Comparison of ENCODE assay signal across 8 cellular contexts in the genomic region with DNA sequence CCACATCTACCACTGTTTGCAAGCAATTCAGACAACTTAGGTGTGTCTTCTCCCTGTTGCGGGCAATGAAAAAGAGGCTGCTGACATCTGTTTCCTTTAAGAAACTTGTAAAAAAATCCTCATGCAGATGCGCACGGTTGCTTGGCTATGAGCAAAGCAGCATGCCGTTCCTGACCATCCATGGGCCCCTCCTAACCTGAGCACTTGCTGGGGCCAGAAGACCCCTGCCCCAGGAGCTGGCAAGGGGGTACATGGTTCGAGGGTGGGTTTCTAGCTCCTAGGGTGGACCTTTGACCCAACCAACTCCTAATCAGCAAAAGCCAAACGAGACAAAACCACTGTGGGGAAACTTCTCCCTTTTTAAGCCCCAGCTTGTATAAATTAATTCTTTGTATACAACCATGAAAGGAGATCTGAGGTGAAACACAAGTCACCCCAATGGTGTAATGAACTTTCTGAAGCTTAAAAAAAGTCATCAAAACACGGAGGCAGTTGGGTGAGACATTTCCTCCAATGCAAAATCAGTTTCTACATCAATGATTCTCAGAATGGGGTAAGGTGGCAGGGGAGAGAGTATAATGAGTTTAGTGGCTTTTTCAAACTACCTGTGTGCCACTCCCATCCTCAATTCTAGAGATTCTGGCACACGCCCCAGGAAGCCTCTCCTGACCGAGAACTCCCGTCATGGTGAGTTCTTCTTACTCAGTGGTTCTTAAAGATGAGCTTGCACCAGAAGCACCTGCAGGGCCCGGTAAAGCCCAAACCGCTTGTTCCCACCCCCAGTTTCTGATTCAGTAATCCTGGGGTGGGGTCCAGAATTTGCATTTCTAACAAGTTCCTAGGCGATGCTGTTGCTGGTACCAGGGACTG.
DNase-seq lines count a peak whose midpoint lies in the region; ATAC-seq, FAIRE-seq and TF ChIP-seq lines count a peak whose summit lies in the region.

No MANE protein-coding gene starts in this region.

- H3K27me3 Mint-ChIP-seq in central memory CD8-positive, alpha-beta T cell = peaks cover 5% of the 10 kb centered on the region

- TF ChIP-seq CTCF in GM10266 (IDR thresholded peaks at IDR 0.05; ENCODE audit: control insufficient read depth, insufficient read depth, low read depth, missing control alignments) = no peak

- no peak overlapping the region for H3K27ac Mint-ChIP-seq in central memory CD8-positive, alpha-beta T cell (ENCODE audit: low read depth)

- peak overlapping the region; percentile 40 for H3K4me3 Mint-ChIP-seq in central memory CD8-positive, alpha-beta T cell

- H3K9me3 Mint-ChIP-seq in central memory CD8-positive, alpha-beta T cell = no peaks in the 10 kb centered on the region

- DNase-seq in GM10266 (ENCODE audit: extremely low spot score) (peak; percentile 72), DMS 273 (lab: John Stamatoyannopoulos, UW; ENCODE audit: unreplicated experiment) (no peak), HTR-8/SVneo (ENCODE audit: insufficient read length, low spot score) (no peak), NCI-H1930 (lab: John Stamatoyannopoulos, UW) (no peak), GOT3 (lab: John Stamatoyannopoulos, UW) (no peak)
- DNase-seq in central memory CD8-positive, alpha-beta T cell (ENCODE audit: low spot score in 2 of 2) = no peak

- FAIRE-seq in HTR-8/SVneo (lab: Jason Lieb, UNC) = no peak

- H3K36me3 Mint-ChIP-seq in central memory CD8-positive, alpha-beta T cell (ENCODE audit: insufficient read depth) = peaks cover 2% of the 10 kb centered on the region

- H3K4me1 Mint-ChIP-seq in central memory CD8-positive, alpha-beta T cell = peaks cover 26% of the 10 kb centered on the region

- ATAC-seq in GM21390 (IDR thresholded peaks at IDR 0.05; ENCODE audit: unreplicated experiment) (peak; percentile 55), HG03558 (IDR thresholded peaks at IDR 0.05; ENCODE audit: extremely low read depth, unreplicated experiment) (peak; percentile 29)
- ATAC-seq in central memory CD8-positive, alpha-beta T cell (replicated peaks; ENCODE audit: extremely low read depth, poor library complexity, severe bottlenecking) = peak; percentile 42
